17 cellular contexts compared by ENCODE assay signal in the genomic region with DNA sequence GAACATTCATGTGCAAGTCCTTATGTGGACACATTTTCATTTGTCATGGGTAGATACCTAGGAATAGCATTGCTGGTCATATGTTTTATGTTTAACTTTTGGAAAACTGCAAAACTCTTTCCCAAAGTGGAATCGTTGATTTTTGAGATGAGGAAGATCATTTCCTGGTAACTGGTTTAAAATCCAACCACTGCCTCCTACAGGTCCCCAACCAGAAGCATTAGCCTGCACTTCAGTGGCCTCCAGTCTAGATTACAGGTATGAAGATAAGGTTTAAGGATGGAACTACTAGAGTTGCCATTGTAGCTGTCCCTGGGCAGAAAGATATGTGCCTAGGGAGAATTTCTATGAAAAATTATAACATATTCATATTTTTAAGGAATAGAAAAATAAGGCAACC. TPM values are rescaled to one million over a fixed set of nuclear protein-coding genes. Genes with fewer than 3 reads are reported as not detected.
DNase-seq lines count a peak whose midpoint lies in the region; ATAC-seq, FAIRE-seq and TF ChIP-seq lines count a peak whose summit lies in the region.
"Had no signal": no experiment of that assay in that cellular context is flagged by ENCODE, and none has a peak within 500 bp of the region (broad histone marks: within the 10 kb centered on the region; RNA-seq: fewer than 3 reads in every experiment).

No MANE protein-coding gene starts in this region.

- no peaks in the 10 kb centered on the region for H4K20me1 ChIP-seq in PC-3 (ENCODE audit: low read length)
- H4K20me1 ChIP-seq in K562 (replicated peaks; ENCODE audit: control insufficient read depth, insufficient read depth, low read length) = no peaks in the 10 kb centered on the region
- H4K20me1 ChIP-seq: BLaER1 had no signal

- no peaks in the 10 kb centered on the region for H3K36me3 ChIP-seq in PC-3 (ENCODE audit: low read depth, low read length)
- no peaks in the 10 kb centered on the region for H3K36me3 ChIP-seq in K562 (ENCODE audit: control insufficient read depth, insufficient read depth, low read length)
- H3K36me3 ChIP-seq: BLaER1, HAP-1 had no signal

- H3K4me1 ChIP-seq in PC-3 (ENCODE audit: insufficient read depth, low read length) (peaks cover 5% of the 10 kb centered on the region), K562 (replicated peaks in 1 of 2; ENCODE audit: control insufficient read depth in 2 of 2, insufficient read depth in 2 of 2, low read length in 2 of 2) (no peaks in the 10 kb centered on the region)
- H3K4me1 ChIP-seq: BLaER1, HAP-1 had no signal

- H3K4me2 ChIP-seq in PC-3 (ENCODE audit: low read length) (no peak overlapping the region), K562 (ENCODE audit: insufficient read depth, low read length) (no peak overlapping the region)
- H3K4me2 ChIP-seq: BLaER1 had no signal

- BruUV-seq in PC-3 (replicated peaks; lab: Mats Ljungman, UMichigan) = no TSS peak
- no TSS peak for BruUV-seq in K562 (replicated peaks; lab: Mats Ljungman, UMichigan)

- WGBS in K562 (ENCODE audit: insufficient coverage, low coverage, missing lambda C conversion rate) = 0% methylated on average over 1 of the region's 1 CpG

- no peak for TF ChIP-seq EP300 in K562 (IDR thresholded peaks at IDR 0.05; ENCODE audit: low read length)

- H3K36me3 Mint-ChIP-seq in activated naive CD4-positive, alpha-beta T cell treated with anti-CD3 and anti-CD28 coated beads, Interleukin-2, amount 50 U/mL, for 24 hours = no peaks in the 10 kb centered on the region
- H3K36me3 Mint-ChIP-seq in activated naive CD4-positive, alpha-beta T cell treated with anti-CD3 and anti-CD28 coated beads, Interleukin-2, amount 50 U/mL, for 72 hours = no peaks in the 10 kb centered on the region
- H3K36me3 Mint-ChIP-seq in activated naive CD8-positive, alpha-beta T cell treated with anti-CD3 and anti-CD28 coated beads, Interleukin-2, amount 50 U/mL, for 24 hours (ENCODE audit: low read depth) = peaks cover 1% of the 10 kb centered on the region
- H3K36me3 Mint-ChIP-seq: CD8-positive, alpha-beta T cell had no signal

- H3K27me3 Mint-ChIP-seq in activated naive CD4-positive, alpha-beta T cell treated with anti-CD3 and anti-CD28 coated beads, Interleukin-2, amount 50 U/mL, for 24 hours = no peaks in the 10 kb centered on the region
- no peaks in the 10 kb centered on the region for H3K27me3 Mint-ChIP-seq in activated naive CD8-positive, alpha-beta T cell treated with anti-CD3 and anti-CD28 coated beads, Interleukin-2, amount 50 U/mL, for 24 hours

- ATAC-seq in activated naive CD4-positive, alpha-beta T cell treated with anti-CD3 and anti-CD28 coated beads, Interleukin-2, amount 50 U/mL, for 72 hours = no peak
- ATAC-seq in PC-3 (no peak), K562 (peak; percentile 61; the same call in 1 of the 3 replicates), HG03565 (IDR thresholded peaks at IDR 0.05; ENCODE audit: unreplicated experiment) (no peak)
- no peak for ATAC-seq in activated naive CD8-positive, alpha-beta T cell treated with anti-CD3 and anti-CD28 coated beads, Interleukin-2, amount 50 U/mL, for 24 hours
- ATAC-seq: CD8-positive, alpha-beta T cell had no signal

- H3K4me3 ChIP-seq in PC-3 (ENCODE audit: low read length) = no peak overlapping the region
- H3K4me3 ChIP-seq in K562 = no peak overlapping the region
- H3K4me3 ChIP-seq: BLaER1, HAP-1 had no signal

- H3K79me2 ChIP-seq in PC-3 (ENCODE audit: low read length) (no peaks in the 10 kb centered on the region), K562 (ENCODE audit: control insufficient read depth, insufficient read depth, low read length) (no peaks in the 10 kb centered on the region)

- H2AFZ ChIP-seq in PC-3 (ENCODE audit: low read length) = no peak overlapping the region
- H2AFZ ChIP-seq in K562 (ENCODE audit: low read depth, low read length) = no peak overlapping the region

- intact Hi-C loops in PC-3 (cut with micrococcal nuclease) = no loop called here
- intact Hi-C loops in K562 (cut with micrococcal nuclease) = no loop called here

- no peaks in the 10 kb centered on the region for H3K9me2 ChIP-seq in PC-3 (replicated peaks; ENCODE audit: low read length)

- H3K27ac ChIP-seq in PC-3 (ENCODE audit: low read length) (no peak overlapping the region), K562 (ENCODE audit: extremely low read depth, low read depth, low read length) (no peak overlapping the region)
- H3K27ac ChIP-seq: BLaER1 had no signal

- no peaks in the 10 kb centered on the region for H3F3A ChIP-seq in PC-3 (ENCODE audit: low read length, unreplicated experiment)

- H3K27me3 ChIP-seq in PC-3 (ENCODE audit: low read length) = no peaks in the 10 kb centered on the region
- H3K27me3 ChIP-seq in K562 (ENCODE audit: control insufficient read depth in 2 of 2, insufficient read depth in 2 of 2, low read length in 2 of 2) = no peaks in the 10 kb centered on the region
- H3K27me3 ChIP-seq: BLaER1 had no signal

- DNase-seq in activated naive CD4-positive, alpha-beta T cell treated with anti-CD3 and anti-CD28 coated beads, Interleukin-2, amount 50 U/mL, for 72 hours (ENCODE audit: low spot score in 2 of 2) = no peak
- DNase-seq in PC-3 (no peak), K562 (ENCODE audit: extremely low read depth in 1 of 4, low spot score in 3 of 4) (no peak), dermis blood vessel endothelial cell (no peak)
- no peak for DNase-seq in central memory CD4-positive, alpha-beta T cell
- DNase-seq in activated naive CD8-positive, alpha-beta T cell treated with anti-CD3 and anti-CD28 coated beads, Interleukin-2, amount 50 U/mL, for 24 hours = no peak
- DNase-seq: 8988T; Calu3; CD8-positive, alpha-beta T cell; DMS79 treated with DMSO at 0.1 percent for 48 hours; GF-D8; HFFc6 had no signal

- POLR2A ChIA-PET in PC-3 (lab: Charles Lee; ENCODE audit: unreplicated experiment) (no interaction called here), K562 (lab: Yijun Ruan, JAX) (no interaction called here)

- no peak for TF ChIP-seq POLR2A in K562 (conservative IDR thresholded peaks at IDR 0.05)

- H3K4me3 Mint-ChIP-seq in activated naive CD4-positive, alpha-beta T cell treated with anti-CD3 and anti-CD28 coated beads, Interleukin-2, amount 50 U/mL, for 24 hours = no peak overlapping the region
- H3K4me3 Mint-ChIP-seq in activated naive CD8-positive, alpha-beta T cell treated with anti-CD3 and anti-CD28 coated beads, Interleukin-2, amount 50 U/mL, for 24 hours = no peak overlapping the region
- H3K4me3 Mint-ChIP-seq: CD8-positive, alpha-beta T cell; HFFc6 had no signal

- H3K9me3 ChIP-seq in PC-3 (ENCODE audit: low read length) (no peaks in the 10 kb centered on the region), K562 (replicated peaks; ENCODE audit: control insufficient read depth, insufficient read depth, low read depth, low read length) (no peaks in the 10 kb centered on the region)
- H3K9me3 ChIP-seq: BLaER1, HAP-1 had no signal

- peak; percentile 38 to 47 for TF ChIP-seq RAD21 in K562 (CRISPR knock-in tag; conservative IDR thresholded peaks at IDR 0.05 in 1 of 2, IDR thresholded peaks at IDR 0.05 in 1 of 2)

- H3K4me1 Mint-ChIP-seq in activated naive CD4-positive, alpha-beta T cell treated with anti-CD3 and anti-CD28 coated beads, Interleukin-2, amount 50 U/mL, for 24 hours = peaks cover 31% of the 10 kb centered on the region
- peaks cover 41% of the 10 kb centered on the region for H3K4me1 Mint-ChIP-seq in activated naive CD8-positive, alpha-beta T cell treated with anti-CD3 and anti-CD28 coated beads, Interleukin-2, amount 50 U/mL, for 24 hours

- CTCF ChIA-PET in PC-3 (lab: Charles Lee) (no interaction called here), K562 (lab: Yijun Ruan, JAX; ENCODE audit: low intra/inter-chr PET ratio) (no interaction called here)

- H3K9me1 ChIP-seq in K562 (ENCODE audit: control insufficient read depth, insufficient read depth, low read length) = no peaks in the 10 kb centered on the region

- peak; percentile 25; the same call in 1 of the 2 replicates for TF ChIP-seq CTCF in PC-3 (conservative IDR thresholded peaks at IDR 0.05; ENCODE audit: low read depth, low read length)
- TF ChIP-seq CTCF in K562 (IDR thresholded peaks at IDR 0.05 in 2 of 3, conservative IDR thresholded peaks at IDR 0.05 in 1 of 3; ENCODE audit: insufficient read depth in 2 of 3, low read depth in 1 of 3, low read length in 3 of 3) = peak; percentile 21 to 40 (median 22); a peak in 3 of 6 replicates

- FAIRE-seq in K562 (lab: Jason Lieb, UNC) = no peak
- FAIRE-seq: H1 had no signal

- H3K9ac ChIP-seq in PC-3 (ENCODE audit: low read length) (no peak overlapping the region), K562 (ENCODE audit: insufficient read depth in 1 of 2, low read depth in 2 of 2, low read length in 2 of 2) (no peak overlapping the region)
- H3K9ac ChIP-seq: BLaER1 had no signal

- in situ Hi-C loops in K562 (cut with MboI) = no loop called here

- H3K27ac Mint-ChIP-seq in activated naive CD4-positive, alpha-beta T cell treated with anti-CD3 and anti-CD28 coated beads, Interleukin-2, amount 50 U/mL, for 24 hours = peak overlapping the region; percentile 52
- H3K27ac Mint-ChIP-seq in activated naive CD4-positive, alpha-beta T cell treated with anti-CD3 and anti-CD28 coated beads, Interleukin-2, amount 50 U/mL, for 72 hours = no peak overlapping the region
- H3K27ac Mint-ChIP-seq in activated naive CD8-positive, alpha-beta T cell treated with anti-CD3 and anti-CD28 coated beads, Interleukin-2, amount 50 U/mL, for 24 hours = no peak overlapping the region
- H3K27ac Mint-ChIP-seq: CD8-positive, alpha-beta T cell; HFFc6 had no signal

- H3K9me3 Mint-ChIP-seq in activated naive CD4-positive, alpha-beta T cell treated with anti-CD3 and anti-CD28 coated beads, Interleukin-2, amount 50 U/mL, for 24 hours = no peaks in the 10 kb centered on the region
- peaks cover 0 to 11% of the 10 kb centered on the region in 2 donors for H3K9me3 Mint-ChIP-seq in activated naive CD4-positive, alpha-beta T cell treated with anti-CD3 and anti-CD28 coated beads, Interleukin-2, amount 50 U/mL, for 72 hours
- H3K9me3 Mint-ChIP-seq in activated naive CD8-positive, alpha-beta T cell treated with anti-CD3 and anti-CD28 coated beads, Interleukin-2, amount 50 U/mL, for 24 hours = peaks cover 9% of the 10 kb centered on the region
- H3K9me3 Mint-ChIP-seq: CD8-positive, alpha-beta T cell; HFFc6 had no signal

RNA-seq across cellular contexts. Expression of gene BHLHE40, which starts 48.7 kb away (rescaled TPM):
- total RNA-seq in activated naive CD4-positive, alpha-beta T cell treated with anti-CD3 and anti-CD28 coated beads, Interleukin-2, amount 50 U/mL, for 72 hours = 100 to 1,000 TPM; 228 to 369 TPM
- total RNA-seq in PC-3 (2014; rRNA removed) (255 and 256 TPM in 2 replicates), K562 (2014; rRNA removed) (38.7 and 44.5 TPM in 2 replicates), K562 (2014; rRNA removed; fragmentation: Illumina TruSeq; extraction: Trizol) (19.4 and 20.6 TPM in 2 replicates), K562 (2015; rRNA removed; fragmentation: Illumina TruSeq; extraction: Trizol) (27.7 and 27.8 TPM in 2 replicates), K562 (2021) (47.5 and 51.8 TPM in 2 replicates), dermis blood vessel endothelial cell (7.5 and 16.0 TPM in 2 replicates)
- total RNA-seq in K562 (2011; cell fraction: chromatin; rRNA removed; ENCODE audit: low replicate concordance) = 81.5 and 114 TPM in 2 replicates
- 100 and 103 TPM in 2 replicates for total RNA-seq in K562 (2011; cell fraction: nucleolus; rRNA removed)
- 92.4 and 99.8 TPM in 2 replicates for total RNA-seq in K562 (2011; cell fraction: nucleoplasm; rRNA removed)
- polyA plus RNA-seq in K562 (2011; rRNA removed) (83.9 and 105 TPM in 2 replicates), K562 (2014; fragmentation: Illumina TruSeq; extraction: Trizol) (49.6 and 57.8 TPM in 2 replicates), K562 (2014; fragmentation: Nextera tagmentation; extraction: Ambion mirVana) (10 to 100 TPM; 12.0 to 24.3 TPM), K562 (2014; rRNA removed) (30.9 and 31.4 TPM in 2 replicates)
- 72.3 and 73.7 TPM in 2 replicates for polyA plus RNA-seq in K562 (2011; cell fraction: cytosol; rRNA removed)
- 144 and 202 TPM in 2 replicates for polyA plus RNA-seq in K562 (2011; cell fraction: nucleus; rRNA removed)
- 98.8 and 122 TPM in 2 replicates for polyA plus RNA-seq in K562 (2012)
- 76.2 and 78.0 TPM in 2 replicates for polyA minus RNA-seq in K562 (2011; rRNA and poly(A)+ RNA removed)
- polyA minus RNA-seq in K562 (2011; cell fraction: cytosol; rRNA and poly(A)+ RNA removed) = 70.7 and 90.6 TPM in 2 replicates
- polyA minus RNA-seq in K562 (2011; cell fraction: nucleus; rRNA and poly(A)+ RNA removed) = 122 and 139 TPM in 2 replicates
